Comparison of ENCODE assay signal across 17 cellular contexts in the genomic region with DNA sequence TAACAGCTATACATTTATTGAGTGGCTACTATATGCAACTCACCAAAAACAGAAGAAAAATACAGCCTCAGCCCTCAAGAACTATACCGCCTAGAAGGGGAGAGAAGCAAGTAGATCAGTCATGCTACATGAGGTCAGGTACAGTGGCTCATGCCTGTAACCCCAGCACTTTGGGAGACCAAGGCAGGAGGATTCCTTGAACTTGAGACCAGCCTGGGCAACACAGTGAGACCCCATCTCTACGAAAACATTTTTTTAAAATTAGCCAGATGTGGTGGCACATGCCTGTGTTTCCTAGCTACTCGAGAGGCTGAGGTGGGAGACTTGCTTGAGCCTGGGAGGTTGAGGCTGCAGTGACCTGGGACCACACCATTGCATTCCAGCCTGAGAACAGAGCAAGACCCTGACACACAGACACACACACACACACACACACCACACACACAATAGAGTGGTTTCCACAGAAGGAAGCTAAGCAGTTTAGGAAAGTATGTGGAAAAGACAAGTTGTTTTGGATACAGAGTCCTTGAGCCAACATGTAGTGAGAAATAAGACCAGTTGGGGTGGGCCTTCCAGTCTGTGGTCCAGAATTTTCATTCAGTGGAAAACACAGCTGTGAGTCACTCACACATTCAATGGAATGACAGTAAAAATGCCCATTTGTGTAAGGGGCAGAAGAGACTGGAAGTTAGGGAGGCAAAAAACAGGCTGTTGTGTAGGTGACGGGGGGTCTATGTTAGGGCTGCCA. TPM values are rescaled to one million over a fixed set of nuclear protein-coding genes. Genes with fewer than 3 reads are reported as not detected.
DNase-seq lines count a peak whose midpoint lies in the region; TF ChIP-seq lines count a peak whose summit lies in the region.
"Had no signal": no experiment of that assay in that cellular context is flagged by ENCODE, and none has a peak within 500 bp of the region (broad histone marks: within the 10 kb centered on the region; RNA-seq: fewer than 3 reads in every experiment).

No MANE protein-coding gene starts in this region.

- intact Hi-C loops in esophagus muscularis mucosa (cut with DNase I), result loop anchor here (10.0 kb wide), 1 partner anchor 99 kb away; no protein-coding TSS in a partner anchor

- DNase-seq in AG20443 (ENCODE audit: low spot score), result peak; percentile 59
- peak; percentile 85 for DNase-seq in M059J (ENCODE audit: low read depth)
- no peak for DNase-seq in esophagus muscularis mucosa (ENCODE audit: extremely low spot score)
- no peak for DNase-seq in T-helper 1 cell
- no peak for DNase-seq in KBM-7
- DNase-seq in ureter (ENCODE audit: low spot score), result no peak
- no peak for DNase-seq in central memory CD4-positive, alpha-beta T cell
- DNase-seq: activated CD4-positive, alpha-beta T cell treated with anti-CD3 and anti-CD28 coated beads, Interleukin-2, amount 50 U/mL, for 4 hours; activated naive CD8-positive, alpha-beta T cell treated with anti-CD3 and anti-CD28 coated beads, Interleukin-2, amount 50 U/mL, for 24 hours; activated T-cell treated with anti-CD3 and anti-CD28 coated beads, Interleukin-2, amount 50 U/mL, for 24 hours; left ventricle myocardium inferior; NCI-H146; posterior cingulate gyrus; stimulated activated naive CD8-positive, alpha-beta T cell treated with anti-CD3 and anti-CD28 coated beads, Interleukin-15, Interleukin-2, amounts not matched to agents 100 U/mL and 50 U/mL, for 24 hours had no signal

- in situ Hi-C loops in KBM-7 (cut with MboI; ENCODE audit: low pct_unique_long_range_greater_than_20kb, low sequenced_read_pairs), result no loop called here

- H3K27ac Mint-ChIP-seq in nephron, result peak overlapping the region; percentile 42 to 91 (median 84)
- H3K27ac Mint-ChIP-seq: activated naive CD8-positive, alpha-beta T cell treated with anti-CD3 and anti-CD28 coated beads, Interleukin-2, amount 50 U/mL, for 24 hours; activated T-cell treated with anti-CD3 and anti-CD28 coated beads, Interleukin-2, amount 50 U/mL, for 24 hours had no signal

- no peak for TF ChIP-seq EP300 in esophagus muscularis mucosa (IDR thresholded peaks at IDR 0.05)

- 85% methylated on average over 4 of the region's 4 CpGs for WGBS in esophagus muscularis mucosa

- peaks cover 33 to 84% (median 73%) of the 10 kb centered on the region in 4 donors for H3K4me1 ChIP-seq in esophagus muscularis mucosa

- H3K36me3 Mint-ChIP-seq in nephron (ENCODE audit: low read depth), result peaks cover 13% of the 10 kb centered on the region

- no peaks in the 10 kb centered on the region for H3K36me3 ChIP-seq in esophagus muscularis mucosa
- H3K36me3 ChIP-seq: left ventricle myocardium inferior had no signal

- no peaks in the 10 kb centered on the region for H3K27me3 ChIP-seq in esophagus muscularis mucosa

- peaks cover 31% of the 10 kb centered on the region for H3K4me1 Mint-ChIP-seq in nephron

- TF ChIP-seq POLR2A in esophagus muscularis mucosa (IDR thresholded peaks at IDR 0.05; ENCODE audit: low read depth), result no peak

- no peaks in the 10 kb centered on the region for H3K9me3 ChIP-seq in esophagus muscularis mucosa
- H3K9me3 ChIP-seq: left ventricle myocardium inferior had no signal

- no peaks in the 10 kb centered on the region for H3K9me3 Mint-ChIP-seq in nephron
- H3K9me3 Mint-ChIP-seq: activated naive CD8-positive, alpha-beta T cell treated with anti-CD3 and anti-CD28 coated beads, Interleukin-2, amount 50 U/mL, for 24 hours; activated T-cell treated with anti-CD3 and anti-CD28 coated beads, Interleukin-2, amount 50 U/mL, for 24 hours had no signal

- no peak overlapping the region for H3K4me3 ChIP-seq in esophagus muscularis mucosa
- H3K4me3 ChIP-seq: coronary artery, left ventricle myocardium inferior, SK-N-MC had no signal

- peak overlapping the region; percentile 5 to 71 (median 58) for H3K27ac ChIP-seq in esophagus muscularis mucosa (replicated peaks in 1 of 4)
- H3K27ac ChIP-seq: left ventricle myocardium inferior, SK-N-MC had no signal

- no peak for TF ChIP-seq CTCF in esophagus muscularis mucosa (IDR thresholded peaks at IDR 0.05)
- no peak for TF ChIP-seq CTCF in nephron (IDR thresholded peaks at IDR 0.05; ENCODE audit: unreplicated experiment in 3 of 3)

- H3K27me3 Mint-ChIP-seq in nephron (ENCODE audit: low read depth), result no peaks in the 10 kb centered on the region
- H3K27me3 Mint-ChIP-seq: activated naive CD8-positive, alpha-beta T cell treated with anti-CD3 and anti-CD28 coated beads, Interleukin-2, amount 50 U/mL, for 24 hours; activated T-cell treated with anti-CD3 and anti-CD28 coated beads, Interleukin-2, amount 50 U/mL, for 24 hours had no signal

- H3K4me3 Mint-ChIP-seq in nephron, result no peak overlapping the region
- H3K4me3 Mint-ChIP-seq: activated naive CD8-positive, alpha-beta T cell treated with anti-CD3 and anti-CD28 coated beads, Interleukin-2, amount 50 U/mL, for 24 hours; activated T-cell treated with anti-CD3 and anti-CD28 coated beads, Interleukin-2, amount 50 U/mL, for 24 hours had no signal

RNA-seq across cellular contexts. Expression of a gene that starts 10.8 kb away (rescaled TPM):
- total RNA-seq in M059J (2014; rRNA removed; shearing (Covaris generic)), result 20.9 and 48.2 TPM in 2 replicates
- 10 to 100 TPM; 36.1 to 73.4 (median 54.8) TPM for total RNA-seq in esophagus muscularis mucosa
- 45.7 TPM for total RNA-seq in ureter

RNA-seq across cellular contexts. Expression of a gene that starts 43.8 kb away (rescaled TPM):
- 32.0 and 37.4 TPM in 2 replicates for total RNA-seq in M059J (2014; rRNA removed; shearing (Covaris generic))
- total RNA-seq in esophagus muscularis mucosa (10 to 100 TPM; 23.3 to 32.6 (median 24.0) TPM), ureter (47.4 TPM)

RNA-seq across cellular contexts. Expression of a gene that starts 43.8 kb away (rescaled TPM):
- 82.1 and 84.6 TPM in 2 replicates for total RNA-seq in M059J (2014; rRNA removed; shearing (Covaris generic))
- total RNA-seq in esophagus muscularis mucosa, result 10 to 100 TPM; 59.8 to 94.4 (median 69.4) TPM
- 133 TPM for total RNA-seq in ureter

Comparison
In these comparisons a context has a peak if more than half of its experiments do, and no peak if none do; other contexts are left out.
1. DNase-seq: peak in AG20443 (single experiment) and M059J (single experiment); none in esophagus muscularis mucosa (single experiment), T-helper 1 cell (0 of 5), KBM-7 (single experiment), ureter (single experiment) and central memory CD4-positive, alpha-beta T cell (single experiment).